Comparison of ENCODE assay signal across 11 cellular contexts in genomic region chr12:31517994-31518393, GRCh38.
A peak's percentile ranks its signal among the peaks of the same experiment; 100 is the strongest.
DNase-seq lines count a peak whose midpoint lies in the region; ATAC-seq and TF ChIP-seq lines count a peak whose summit lies in the region.
"Had no signal": no experiment of that assay in that cellular context is flagged by ENCODE, and none has a peak within 500 bp of the region (broad histone marks: within the 10 kb centered on the region; RNA-seq: fewer than 3 reads in every experiment).

No MANE protein-coding gene starts in this region.

- 100% methylated on average over 1 of the region's 1 CpG for WGBS in SK-N-SH (ENCODE audit: low lambda C conversion rate)
- WGBS in aorta, 2 donors = 45 to 63% methylated on average over 1 of the region's 1 CpG
- 80% methylated on average over 1 of the region's 1 CpG; no CpG with 5 or more reads in 1 of the 2 donors for WGBS in esophagus squamous epithelium, 2 donors

- no peak for TF ChIP-seq RAD21 in SK-N-SH (IDR thresholded peaks at IDR 0.05; ENCODE audit: low read length)

- TF ChIP-seq CTCF in cardiac muscle cell (IDR thresholded peaks at IDR 0.05; ENCODE audit: low read depth, low read length) (no peak), SK-N-SH (IDR thresholded peaks at IDR 0.05) (no peak), foreskin fibroblast (IDR thresholded peaks at IDR 0.05; ENCODE audit: low read depth, low read length) (no peak), esophagus squamous epithelium (IDR thresholded peaks at IDR 0.05) (no peak)

- TF ChIP-seq POLR2A in esophagus squamous epithelium (IDR thresholded peaks at IDR 0.05) = no peak

- peak overlapping the region; percentile 61; the same call in 1 of the 2 replicates for H3K9ac ChIP-seq in SK-N-SH

- no peaks in the 10 kb centered on the region for H3K9me2 ChIP-seq in SK-N-SH

- POLR2A ChIA-PET in SK-N-SH (lab: Yijun Ruan, JAX) = no interaction called here

- no peak for TF ChIP-seq EP300 in SK-N-SH (IDR thresholded peaks at IDR 0.05; ENCODE audit: borderline replicate concordance in 1 of 2, low read depth in 1 of 2, low read length in 1 of 2)

- H3K27ac ChIP-seq in cardiac muscle cell (peak overlapping the region; percentile 96), SK-N-SH (ENCODE audit: low read depth in 2 of 2, low read length in 1 of 2) (peak overlapping the region; percentile 90 to 97), aorta (ENCODE audit: low read depth in 1 of 2, low read length in 2 of 2) (peak overlapping the region; percentile 43 to 63), esophagus squamous epithelium (no peak overlapping the region)

- H3K4me2 ChIP-seq in SK-N-SH = peak overlapping the region; percentile 53

- H3K36me3 ChIP-seq in cardiac muscle cell (no peaks in the 10 kb centered on the region), SK-N-SH (replicated peaks in 1 of 2; ENCODE audit: control insufficient read depth in 1 of 2, insufficient read depth in 2 of 2, low read length in 1 of 2) (peaks cover 0 to 5% of the 10 kb centered on the region in 2 experiments), aorta (ENCODE audit: control insufficient read depth in 1 of 2, insufficient read depth in 2 of 2, low read length in 1 of 2) (no peaks in the 10 kb centered on the region), esophagus squamous epithelium (no peaks in the 10 kb centered on the region)
- H3K36me3 ChIP-seq: thoracic aorta had no signal

- H3K4me1 ChIP-seq in cardiac muscle cell (ENCODE audit: low read depth) = peaks cover 45% of the 10 kb centered on the region
- H3K4me1 ChIP-seq in SK-N-SH (ENCODE audit: control insufficient read depth in 1 of 2, insufficient read depth in 2 of 2, low read depth in 1 of 2, low read length in 1 of 2) = peaks cover 33 to 39% of the 10 kb centered on the region in 2 experiments
- peaks cover 2 to 6% of the 10 kb centered on the region in 2 donors for H3K4me1 ChIP-seq in aorta (ENCODE audit: control insufficient read depth in 1 of 2, insufficient read depth in 2 of 2, low read length in 2 of 2)
- peaks cover 0 to 16% (median 10%) of the 10 kb centered on the region in 3 donors for H3K4me1 ChIP-seq in esophagus squamous epithelium

- CTCF ChIA-PET in SK-N-SH (lab: Yijun Ruan, JAX) = no interaction called here

- peaks cover 72% of the 10 kb centered on the region for H3K79me2 ChIP-seq in SK-N-SH (ENCODE audit: insufficient read depth)

- no peak for ATAC-seq in left cardiac atrium
- no peak for ATAC-seq in aorta (ENCODE audit: low FRiP score)
- ATAC-seq in GM21737 (IDR thresholded peaks at IDR 0.05; ENCODE audit: unreplicated experiment) = no peak

- intact Hi-C loops in left cardiac atrium (cut with DNase I) (no loop called here), aorta (cut with DNase I) (no loop called here), esophagus squamous epithelium (cut with DNase I) (no loop called here)

- H3K9me3 ChIP-seq in cardiac muscle cell (ENCODE audit: low read depth) (no peaks in the 10 kb centered on the region), SK-N-SH (no peaks in the 10 kb centered on the region), aorta (ENCODE audit: control insufficient read depth, low read length) (no peaks in the 10 kb centered on the region), esophagus squamous epithelium (no peaks in the 10 kb centered on the region)
- H3K9me3 ChIP-seq: thoracic aorta had no signal

- no peak overlapping the region for H2AFZ ChIP-seq in SK-N-SH (ENCODE audit: low read depth)

- H3F3A ChIP-seq in SK-N-SH (replicated peaks; ENCODE audit: insufficient read depth) = peaks cover 32% of the 10 kb centered on the region

- H3K4me3 ChIP-seq in cardiac muscle cell (no peak overlapping the region), SK-N-SH (ENCODE audit: low read depth in 2 of 2, low read length in 1 of 2) (no peak overlapping the region), foreskin fibroblast (ENCODE audit: low read depth in 1 of 2, low read length in 2 of 2) (no peak overlapping the region), aorta (ENCODE audit: low read length in 2 of 2) (no peak overlapping the region), esophagus squamous epithelium (no peak overlapping the region)
- H3K4me3 ChIP-seq: thoracic aorta had no signal

- H3K27me3 ChIP-seq in cardiac muscle cell (no peaks in the 10 kb centered on the region), SK-N-SH (ENCODE audit: insufficient read depth) (no peaks in the 10 kb centered on the region), aorta (ENCODE audit: control insufficient read depth in 1 of 2, insufficient read depth in 2 of 2, low read length in 1 of 2) (no peaks in the 10 kb centered on the region), esophagus squamous epithelium (no peaks in the 10 kb centered on the region)

- H4K20me1 ChIP-seq in SK-N-SH (ENCODE audit: insufficient read depth) = no peaks in the 10 kb centered on the region

- peak in 1 of 2 donors; percentile 7 for DNase-seq in cardiac muscle cell (ENCODE audit: low read depth in 1 of 2, low spot score in 1 of 2)
- no peak for DNase-seq in left cardiac atrium
- DNase-seq in SK-N-SH = no peak
- peak; percentile 13 to 43 for DNase-seq in foreskin fibroblast
- DNase-seq in aorta = no peak
- no peak for DNase-seq in activated CD8-positive, alpha-beta memory T cell treated with anti-CD3 and anti-CD28 coated beads, Interleukin-2, amount 50 U/mL, for 4 hours
- no peak for DNase-seq in esophagus squamous epithelium (lab: John Stamatoyannopoulos, UW)
- DNase-seq: activated CD4-positive, alpha-beta T cell treated with anti-CD3 and anti-CD28 coated beads, Interleukin-2, amount 50 U/mL, for 4 hours; NCI-H2171 treated with DMSO at 0.1 percent for 48 hours had no signal

TF ChIP-seq in SK-N-SH, 30 proteins besides CTCF, POLR2A, EP300 and RAD21:
- TF ChIP-seq FOXJ3 (CRISPR knock-in tag; IDR thresholded peaks at IDR 0.05) = no peak
- TF ChIP-seq, protein P1, sequence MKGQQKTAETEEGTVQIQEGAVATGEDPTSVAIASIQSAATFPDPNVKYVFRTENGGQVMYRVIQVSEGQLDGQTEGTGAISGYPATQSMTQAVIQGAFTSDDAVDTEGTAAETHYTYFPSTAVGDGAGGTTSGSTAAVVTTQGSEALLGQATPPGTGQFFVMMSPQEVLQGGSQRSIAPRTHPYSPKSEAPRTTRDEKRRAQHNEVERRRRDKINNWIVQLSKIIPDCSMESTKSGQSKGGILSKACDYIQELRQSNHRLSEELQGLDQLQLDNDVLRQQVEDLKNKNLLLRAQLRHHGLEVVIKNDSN (IDR thresholded peaks at IDR 0.05; ENCODE audit: borderline replicate concordance, low read depth) = no peak
- TF ChIP-seq FOXM1 (IDR thresholded peaks at IDR 0.05; ENCODE audit: low read depth) = no peak
- TF ChIP-seq JUND (IDR thresholded peaks at IDR 0.05) = no peak
- no peak for TF ChIP-seq MAX (IDR thresholded peaks at IDR 0.05; ENCODE audit: low read depth)
- no peak for TF ChIP-seq USF2 (IDR thresholded peaks at IDR 0.05; ENCODE audit: borderline replicate concordance, low read depth, low read length)
- TF ChIP-seq TCF12 (IDR thresholded peaks at IDR 0.05) = no peak
- no peak for TF ChIP-seq POLR2AphosphoS5 (IDR thresholded peaks at IDR 0.05; ENCODE audit: low read depth, low read length)
- no peak for TF ChIP-seq EZH2phosphoT487 (IDR thresholded peaks at IDR 0.05; ENCODE audit: borderline replicate concordance, low read depth)
- TF ChIP-seq SMC3 (IDR thresholded peaks at IDR 0.05; ENCODE audit: low read depth, low read length) = no peak

Comparison
In these comparisons a context has a peak if more than half of its experiments do, and no peak if none do; other contexts are left out.
1. DNase-seq: peak in foreskin fibroblast (2 of 2); none in left cardiac atrium (single experiment), SK-N-SH (single experiment), aorta (0 of 2), activated CD8-positive, alpha-beta memory T cell treated with anti-CD3 and anti-CD28 coated beads, Interleukin-2, amount 50 U/mL, for 4 hours (single experiment) and esophagus squamous epithelium (single experiment).
2. H3K27ac ChIP-seq: peak in cardiac muscle cell (single experiment), SK-N-SH (2 of 2) and aorta (2 of 2); none in esophagus squamous epithelium (0 of 4).